In genomic region chr21:38905328-38905727, GRCh38 we compare ENCODE assay signal across 18 cellular contexts.
DNase-seq lines count a peak whose midpoint lies in the region; ATAC-seq and TF ChIP-seq lines count a peak whose summit lies in the region.
"Had no signal": no experiment of that assay in that cellular context is flagged by ENCODE, and none has a peak within 500 bp of the region (broad histone marks: within the 10 kb centered on the region; RNA-seq: fewer than 3 reads in every experiment).

No MANE protein-coding gene starts in this region.

- H3K36me3 ChIP-seq in ascending aorta (no peaks in the 10 kb centered on the region), prostate gland (no peaks in the 10 kb centered on the region), smooth muscle cell (ENCODE audit: low read depth) (no peaks in the 10 kb centered on the region), SJCRH30 (no peaks in the 10 kb centered on the region)
- H3K36me3 ChIP-seq: MG63 had no signal

- intact Hi-C loops in ascending aorta (cut with DNase I): loop anchor here (5.0 kb wide), 1 partner anchor 98 kb away; the partner anchor contains the start of gene ETS2
- intact Hi-C loops in prostate gland (cut with DNase I): no loop called here

- no peaks in the 10 kb centered on the region for H3K27me3 ChIP-seq in ascending aorta
- no peaks in the 10 kb centered on the region for H3K27me3 ChIP-seq in prostate gland (replicated peaks; ENCODE audit: insufficient read depth)
- no peaks in the 10 kb centered on the region for H3K27me3 ChIP-seq in smooth muscle cell (ENCODE audit: low read depth)
- no peaks in the 10 kb centered on the region for H3K27me3 ChIP-seq in SJCRH30
- H3K27me3 ChIP-seq: MG63 had no signal

- no peak for ATAC-seq in activated T-cell treated with anti-CD3 and anti-CD28 coated beads, Interleukin-2, amount 50 U/mL, for 72 hours (replicated peaks in 1 of 2)
- ATAC-seq: CD8-positive, alpha-beta T cell; PC-3 had no signal

- TF ChIP-seq POLR2A in prostate gland (IDR thresholded peaks at IDR 0.05): no peak

- H2AFZ ChIP-seq in smooth muscle cell (ENCODE audit: low read depth): no peak overlapping the region

- H3K9me3 ChIP-seq in ascending aorta: no peaks in the 10 kb centered on the region
- H3K9me3 ChIP-seq in prostate gland: no peaks in the 10 kb centered on the region
- no peaks in the 10 kb centered on the region for H3K9me3 ChIP-seq in smooth muscle cell (replicated peaks; ENCODE audit: low read depth)
- H3K9me3 ChIP-seq in SJCRH30 (replicated peaks): no peaks in the 10 kb centered on the region
- H3K9me3 ChIP-seq: MG63 had no signal

- peaks cover 13% of the 10 kb centered on the region for H3K4me1 Mint-ChIP-seq in activated T-cell treated with anti-CD3 and anti-CD28 coated beads, Interleukin-2, amount 50 U/mL, for 72 hours (ENCODE audit: low read depth)
- H3K4me1 Mint-ChIP-seq in activated T-cell treated with anti-CD3 and anti-CD28 coated beads, Interleukin-2, amount 50 U/mL, for 24 hours (ENCODE audit: low read depth): no peaks in the 10 kb centered on the region
- H3K4me1 Mint-ChIP-seq in type B pancreatic cell (ENCODE audit: unreplicated experiment): peaks cover 9% of the 10 kb centered on the region

- H3K27ac Mint-ChIP-seq in activated T-cell treated with anti-CD3 and anti-CD28 coated beads, Interleukin-2, amount 50 U/mL, for 72 hours: peak overlapping the region; percentile 2
- H3K27ac Mint-ChIP-seq in activated T-cell treated with anti-CD3 and anti-CD28 coated beads, Interleukin-2, amount 50 U/mL, for 24 hours: no peak overlapping the region
- peak overlapping the region; percentile 52 for H3K27ac Mint-ChIP-seq in type B pancreatic cell
- H3K27ac Mint-ChIP-seq: CD8-positive, alpha-beta T cell had no signal

- peaks cover 7 to 14% of the 10 kb centered on the region in 2 donors for H3K9me3 Mint-ChIP-seq in activated T-cell treated with anti-CD3 and anti-CD28 coated beads, Interleukin-2, amount 50 U/mL, for 72 hours
- peaks cover 6% of the 10 kb centered on the region for H3K9me3 Mint-ChIP-seq in activated T-cell treated with anti-CD3 and anti-CD28 coated beads, Interleukin-2, amount 50 U/mL, for 24 hours
- H3K9me3 Mint-ChIP-seq in type B pancreatic cell: peaks cover 9% of the 10 kb centered on the region

- no peak overlapping the region for H3K9ac ChIP-seq in smooth muscle cell (ENCODE audit: low read depth)

- no peaks in the 10 kb centered on the region for H3K79me2 ChIP-seq in smooth muscle cell (ENCODE audit: low read depth)

- H4K20me1 ChIP-seq in smooth muscle cell (ENCODE audit: low read depth): no peaks in the 10 kb centered on the region

- TF ChIP-seq CTCF in ascending aorta (IDR thresholded peaks at IDR 0.05) (no peak), prostate gland (IDR thresholded peaks at IDR 0.05) (no peak), type B pancreatic cell (conservative IDR thresholded peaks at IDR 0.05) (no peak), smooth muscle cell (IDR thresholded peaks at IDR 0.05; ENCODE audit: borderline replicate concordance, insufficient read depth, poor library complexity, severe bottlenecking) (no peak)

- WGBS in prostate gland: 84% methylated on average over 4 of the region's 4 CpGs
- 96% methylated on average over 4 of the region's 4 CpGs for WGBS in smooth muscle cell (ENCODE audit: low lambda C conversion rate)

- H3K4me3 ChIP-seq in ascending aorta: no peak overlapping the region
- no peak overlapping the region for H3K4me3 ChIP-seq in prostate gland
- no peak overlapping the region for H3K4me3 ChIP-seq in smooth muscle cell
- H3K4me3 ChIP-seq in SJCRH30: no peak overlapping the region
- H3K4me3 ChIP-seq: MG63 had no signal

- peaks cover 10% of the 10 kb centered on the region in 2 donors for H3K36me3 Mint-ChIP-seq in activated T-cell treated with anti-CD3 and anti-CD28 coated beads, Interleukin-2, amount 50 U/mL, for 72 hours (ENCODE audit: insufficient read depth in 2 of 2)
- no peaks in the 10 kb centered on the region for H3K36me3 Mint-ChIP-seq in activated T-cell treated with anti-CD3 and anti-CD28 coated beads, Interleukin-2, amount 50 U/mL, for 24 hours (ENCODE audit: low read depth)
- peaks cover 9% of the 10 kb centered on the region for H3K36me3 Mint-ChIP-seq in type B pancreatic cell
- H3K36me3 Mint-ChIP-seq: CD8-positive, alpha-beta T cell had no signal

- no peak overlapping the region for H3K4me3 Mint-ChIP-seq in activated T-cell treated with anti-CD3 and anti-CD28 coated beads, Interleukin-2, amount 50 U/mL, for 72 hours
- H3K4me3 Mint-ChIP-seq in activated T-cell treated with anti-CD3 and anti-CD28 coated beads, Interleukin-2, amount 50 U/mL, for 24 hours: no peak overlapping the region
- no peak overlapping the region for H3K4me3 Mint-ChIP-seq in type B pancreatic cell
- H3K4me3 Mint-ChIP-seq: CD8-positive, alpha-beta T cell had no signal

- H3F3A ChIP-seq in smooth muscle cell (ENCODE audit: low read depth): no peaks in the 10 kb centered on the region

- no peak for DNase-seq in activated T-cell treated with anti-CD3 and anti-CD28 coated beads, Interleukin-2, amount 50 U/mL, for 72 hours
- no peak for DNase-seq in activated T-cell treated with anti-CD3 and anti-CD28 coated beads, Interleukin-2, amount 50 U/mL, for 24 hours
- DNase-seq in ascending aorta (ENCODE audit: low spot score in 2 of 2): no peak
- DNase-seq in prostate gland (ENCODE audit: low spot score): no peak
- DNase-seq in type B pancreatic cell (ENCODE audit: extremely low spot score, unreplicated experiment): no peak
- DNase-seq in smooth muscle cell (lab: John Stamatoyannopoulos, UW; ENCODE audit: unreplicated experiment): no peak
- no peak for DNase-seq in activated CD4-positive, alpha-beta T cell treated with anti-CD3 and anti-CD28 coated beads, Interleukin-2, amount 50 U/mL, for 48 hours
- no peak for DNase-seq in SJCRH30
- DNase-seq: CD8-positive, alpha-beta T cell; DMS 273 treated with DMSO at 0.1 percent for 48 hours; KG1; MG63; NCI-H1092 treated with DMSO at 0.1 percent for 48 hours; NCI-H1694; NCI-H345; NCI-H526 treated with DMSO at 0.1 percent for 48 hours; PC-3 had no signal

- H3K27me3 Mint-ChIP-seq in activated T-cell treated with anti-CD3 and anti-CD28 coated beads, Interleukin-2, amount 50 U/mL, for 72 hours (ENCODE audit: low read depth): peaks cover 5% of the 10 kb centered on the region
- no peaks in the 10 kb centered on the region for H3K27me3 Mint-ChIP-seq in activated T-cell treated with anti-CD3 and anti-CD28 coated beads, Interleukin-2, amount 50 U/mL, for 24 hours
- peaks cover 3% of the 10 kb centered on the region for H3K27me3 Mint-ChIP-seq in type B pancreatic cell

- H3K4me1 ChIP-seq in ascending aorta (peaks cover 11 to 26% of the 10 kb centered on the region in 2 donors), prostate gland (replicated peaks) (no peaks in the 10 kb centered on the region), smooth muscle cell (ENCODE audit: low read depth) (peaks cover 4% of the 10 kb centered on the region), SJCRH30 (no peaks in the 10 kb centered on the region)

- no peak overlapping the region for H3K4me2 ChIP-seq in smooth muscle cell

- H3K27ac ChIP-seq in ascending aorta (peak overlapping the region; percentile 86 to 90), prostate gland (peak overlapping the region; percentile 77 to 83), smooth muscle cell (ENCODE audit: low read depth) (no peak overlapping the region), SJCRH30 (no peak overlapping the region)
- H3K27ac ChIP-seq: 22Rv1 had no signal

Comparison
In these comparisons a context has a peak if more than half of its experiments do, and no peak if none do; other contexts are left out.
1. H3K27ac ChIP-seq: peak in ascending aorta (2 of 2) and prostate gland (2 of 2); none in smooth muscle cell (single experiment) and SJCRH30 (single experiment).